In the genomic region with DNA sequence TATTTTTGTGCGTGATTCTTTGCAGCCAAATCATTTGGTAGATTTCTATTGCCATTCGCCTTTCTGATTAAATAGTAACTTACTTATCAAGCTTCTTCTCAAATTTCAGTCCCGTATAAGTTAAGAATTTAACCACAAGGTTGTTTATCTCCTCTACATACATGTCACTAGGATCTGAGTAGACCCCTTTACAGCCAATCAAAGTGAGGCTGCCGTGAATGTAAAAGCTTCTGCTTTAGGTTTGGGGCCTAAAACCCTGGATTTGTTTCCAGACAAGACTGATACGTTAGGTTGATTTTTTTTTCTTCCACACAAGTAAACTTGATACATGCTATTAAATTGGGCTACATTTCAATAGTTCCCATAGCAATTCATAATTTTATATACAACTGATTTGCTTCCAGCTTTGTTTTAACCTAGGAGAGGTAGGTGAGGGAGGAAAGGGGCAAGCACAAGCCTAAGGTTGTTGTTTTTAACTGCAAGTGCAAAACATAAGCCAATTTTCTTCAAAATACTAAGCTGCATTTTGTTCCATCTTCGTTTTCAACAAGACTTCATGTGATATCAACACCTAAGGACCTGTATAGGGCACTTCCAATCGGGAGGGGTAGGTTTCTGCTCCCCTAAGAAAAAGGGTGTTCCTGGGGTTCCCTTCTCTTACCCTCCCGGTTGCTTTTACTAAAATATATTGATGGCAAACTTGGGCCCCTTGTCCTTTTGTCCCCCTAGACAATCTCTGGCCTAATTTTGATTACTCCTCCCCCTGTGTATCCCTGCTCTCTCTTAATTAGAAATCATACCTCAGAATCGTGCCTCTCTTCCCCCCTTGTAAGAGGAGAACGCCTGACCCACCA, we compare ENCODE assay signal across 8 cellular contexts. TPM values are rescaled to one million over a fixed set of nuclear protein-coding genes. Genes with fewer than 3 reads are reported as not detected.
A peak's percentile ranks its signal among the peaks of the same experiment; 100 is the strongest.
DNase-seq lines count a peak whose midpoint lies in the region; ATAC-seq, FAIRE-seq and TF ChIP-seq lines count a peak whose summit lies in the region.

No MANE protein-coding gene starts in this region.

- peaks cover 34% of the 10 kb centered on the region for H3K4me1 Mint-ChIP-seq in T-helper 17 cell

- POLR2A ChIA-PET in HEK293T (lab: Yijun Ruan, JAX), result interaction anchor here (0.9 to 3.4 kb wide), 5 partner anchors 85 to 382 kb away, joined by 3 to 27 read pairs (median 4); partner anchors contain the start of genes MCUR1, NOL7, SIRT5 and TBC1D7

- no peak for FAIRE-seq in pancreas (lab: Jason Lieb, UNC)

- no peaks in the 10 kb centered on the region for H3K27me3 Mint-ChIP-seq in T-helper 17 cell

- TF ChIP-seq EP300 in esophagus muscularis mucosa (IDR thresholded peaks at IDR 0.05), result no peak

- H4K20me1 ChIP-seq in BLaER1 treated with 17β-estradiol and CSF1 and Interleukin-3, amounts not matched to agents 10 nM and 100 nM, result peaks cover 43 to 61% (median 60%) of the 10 kb centered on the region in 11 experiments; a peak in 21 of 22 replicates

- peaks cover 0 to 19% (median 10%) of the 10 kb centered on the region in 11 experiments; a peak in 12 of 22 replicates for H3K9me3 ChIP-seq in BLaER1 treated with 17β-estradiol and CSF1 and Interleukin-3, amounts not matched to agents 10 nM and 100 nM (replicated peaks in 1 of 11)
- H3K9me3 ChIP-seq in T-helper 17 cell (ENCODE audit: control insufficient read depth, low read length, poor library complexity, severe bottlenecking) (no peaks in the 10 kb centered on the region), esophagus muscularis mucosa (no peaks in the 10 kb centered on the region), pancreas (no peaks in the 10 kb centered on the region)

- peak overlapping the region; percentile 80 to 97 (median 89) for H3K4me2 ChIP-seq in BLaER1 treated with 17β-estradiol and CSF1 and Interleukin-3, amounts not matched to agents 10 nM and 100 nM

- H3K4me3 Mint-ChIP-seq in T-helper 17 cell, result peak overlapping the region; percentile 98

- no peak for TF ChIP-seq POLR2A in esophagus muscularis mucosa (IDR thresholded peaks at IDR 0.05; ENCODE audit: low read depth)

- peaks cover 20 to 50% (median 34%) of the 10 kb centered on the region in 10 experiments for H3K4me1 ChIP-seq in BLaER1 treated with 17β-estradiol and CSF1 and Interleukin-3, amounts not matched to agents 10 nM and 100 nM
- H3K4me1 ChIP-seq in esophagus muscularis mucosa (peaks cover 17 to 42% (median 38%) of the 10 kb centered on the region in 4 donors), pancreas (peaks cover 14 to 26% (median 19%) of the 10 kb centered on the region in 3 donors)

- 1% methylated on average over 10 of the region's 10 CpGs for WGBS in esophagus muscularis mucosa
- WGBS in pancreas, 2 donors, result 0% methylated on average over 10 of the region's 10 CpGs

- no peak for ATAC-seq in T-helper 17 cell
- peak in 2 of 4 donors; percentile 9 to 28 for ATAC-seq in pancreas
- ATAC-seq in HG03159 (IDR thresholded peaks at IDR 0.05; ENCODE audit: unreplicated experiment), result no peak
- no peak for ATAC-seq in HG02870 (IDR thresholded peaks at IDR 0.05; ENCODE audit: unreplicated experiment)

- DNase-seq in HEK293T (ENCODE audit: extremely low spot score) (no peak), T-helper 17 cell (no peak), esophagus muscularis mucosa (ENCODE audit: extremely low spot score) (no peak), pancreas (no peak), GM19238 (ENCODE audit: insufficient read length, low spot score) (no peak)

- H3K27ac ChIP-seq in BLaER1 treated with 17β-estradiol and CSF1 and Interleukin-3, amounts not matched to agents 10 nM and 100 nM, result peak overlapping the region; percentile 89 to 99 (median 98)
- H3K27ac ChIP-seq in esophagus muscularis mucosa (replicated peaks in 1 of 4) (peak overlapping the region; percentile 89 to 97 (median 96)), pancreas (peak overlapping the region; percentile 53 to 97 (median 90))

- H3K4me3 ChIP-seq in BLaER1 treated with 17β-estradiol and CSF1 and Interleukin-3, amounts not matched to agents 10 nM and 100 nM, result peak overlapping the region; percentile 86 to 98 (median 94)
- peak overlapping the region; percentile 70 to 91 (median 90) for H3K4me3 ChIP-seq in esophagus muscularis mucosa
- H3K4me3 ChIP-seq in pancreas, result peak overlapping the region; percentile 72 to 89 (median 84)

- TF ChIP-seq CTCF in esophagus muscularis mucosa (IDR thresholded peaks at IDR 0.05) (no peak), pancreas (IDR thresholded peaks at IDR 0.05) (no peak)

- intact Hi-C loops in esophagus muscularis mucosa (cut with DNase I), result loop anchor here (2.0 to 5.0 kb wide), 2 partner anchors 95 to 102 kb away; partner anchors contain the start of genes MCUR1 and NOL7
- intact Hi-C loops in pancreas (cut with DNase I), result loop anchor here in 2 of 3 donors (10.0 kb wide), 2 partner anchors 55 to 85 kb away; no protein-coding TSS in a partner anchor

- peaks cover 5% of the 10 kb centered on the region for H3K36me3 Mint-ChIP-seq in T-helper 17 cell (ENCODE audit: low read depth)

- H3K27me3 ChIP-seq in BLaER1 treated with 17β-estradiol and CSF1 and Interleukin-3, amounts not matched to agents 10 nM and 100 nM, result no peaks in the 10 kb centered on the region
- H3K27me3 ChIP-seq in esophagus muscularis mucosa (no peaks in the 10 kb centered on the region), pancreas (no peaks in the 10 kb centered on the region)

- peaks cover 10 to 28% (median 23%) of the 10 kb centered on the region in 11 experiments for H3K36me3 ChIP-seq in BLaER1 treated with 17β-estradiol and CSF1 and Interleukin-3, amounts not matched to agents 10 nM and 100 nM
- H3K36me3 ChIP-seq in esophagus muscularis mucosa (no peaks in the 10 kb centered on the region), pancreas (no peaks in the 10 kb centered on the region)

- H3K9ac ChIP-seq in BLaER1 treated with 17β-estradiol and CSF1 and Interleukin-3, amounts not matched to agents 10 nM and 100 nM, result peak overlapping the region; percentile 89 to 99 (median 97)

- H3K27ac Mint-ChIP-seq in T-helper 17 cell, result peak overlapping the region; percentile 96

- CTCF ChIA-PET in HEK293T (lab: Yijun Ruan, JAX), result interaction anchor here (0.6 to 1.3 kb wide), 4 partner anchors 9 to 343 kb away, joined by 3 to 12 read pairs (median 4); partner anchors contain the start of gene NOL7

TF ChIP-seq in HEK293T, 16 proteins besides CTCF, POLR2A, EP300 and RAD21:
- no peak for TF ChIP-seq LEF1 (IDR thresholded peaks at IDR 0.05; ENCODE audit: borderline replicate concordance)
- TF ChIP-seq, protein P1, sequence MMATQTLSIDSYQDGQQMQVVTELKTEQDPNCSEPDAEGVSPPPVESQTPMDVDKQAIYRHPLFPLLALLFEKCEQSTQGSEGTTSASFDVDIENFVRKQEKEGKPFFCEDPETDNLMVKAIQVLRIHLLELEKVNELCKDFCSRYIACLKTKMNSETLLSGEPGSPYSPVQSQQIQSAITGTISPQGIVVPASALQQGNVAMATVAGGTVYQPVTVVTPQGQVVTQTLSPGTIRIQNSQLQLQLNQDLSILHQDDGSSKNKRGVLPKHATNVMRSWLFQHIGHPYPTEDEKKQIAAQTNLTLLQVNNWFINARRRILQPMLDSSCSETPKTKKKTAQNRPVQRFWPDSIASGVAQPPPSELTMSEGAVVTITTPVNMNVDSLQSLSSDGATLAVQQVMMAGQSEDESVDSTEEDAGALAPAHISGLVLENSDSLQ (IDR thresholded peaks at IDR 0.05), result peak; percentile 33; the same call in 1 of the 2 replicates

RNA-seq across cellular contexts. Expression of gene RANBP9, which starts 1.7 kb away (rescaled TPM):
- total RNA-seq in T-helper 17 cell, result 10 to 100 TPM; 74.4 to 99.9 TPM
- total RNA-seq in esophagus muscularis mucosa, result 10 to 100 TPM; 29.3 to 57.1 (median 42.4) TPM
- total RNA-seq in pancreas, result 10 to 100 TPM; 13.3 to 22.2 (median 17.5) TPM
- polyA plus RNA-seq in pancreas, result 10 to 100 TPM in 1 of 2 donors, 1 to 10 TPM in 1; 9.6 to 16.0 TPM
